33 cellular contexts compared by ENCODE assay signal in the genomic region with DNA sequence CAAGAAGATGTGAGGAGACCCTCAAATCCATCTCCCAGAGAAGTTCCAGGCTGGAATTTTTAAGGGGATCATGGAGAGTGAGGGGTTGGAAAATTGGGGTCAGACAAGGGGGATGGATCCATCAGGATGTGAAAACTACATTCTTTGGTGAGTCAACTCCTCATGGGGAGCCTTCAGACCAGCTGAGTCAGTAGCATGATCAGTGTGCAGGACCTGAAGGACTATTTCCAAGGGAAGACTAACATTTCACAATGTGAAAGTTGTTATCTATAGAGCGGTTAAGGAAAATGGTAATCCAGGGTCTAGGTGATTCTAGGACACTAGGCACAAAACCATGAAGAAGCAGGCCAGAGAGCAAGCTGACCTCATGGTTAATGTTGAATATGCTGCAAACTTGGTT. TPM values are rescaled to one million over a fixed set of nuclear protein-coding genes. Genes with fewer than 3 reads are reported as not detected.
A peak's percentile ranks its signal among the peaks of the same experiment; 100 is the strongest.
DNase-seq lines count a peak whose midpoint lies in the region; ATAC-seq, FAIRE-seq and TF ChIP-seq lines count a peak whose summit lies in the region.
"Had no signal": no experiment of that assay in that cellular context is flagged by ENCODE, and none has a peak within 500 bp of the region (broad histone marks: within the 10 kb centered on the region; RNA-seq: fewer than 3 reads in every experiment).

No MANE protein-coding gene starts in this region.

- TF ChIP-seq CTCF in fibroblast of mammary gland (conservative IDR thresholded peaks at IDR 0.05; ENCODE audit: control insufficient read depth, insufficient read depth, low read depth, low read length) (no peak), vagina (IDR thresholded peaks at IDR 0.05) (no peak)

- peaks cover 11 to 17% of the 10 kb centered on the region in 2 donors for H3K36me3 Mint-ChIP-seq in stimulated activated naive B cell treated with anti-CD40 and anti-IgM and Interleukin-4, amounts not matched to agents 10 μg/mL and 1 μg/mL and 100 μg/mL, for 72 hours
- H3K36me3 Mint-ChIP-seq: natural killer cell treated with Interleukin-12 subunit alpha and Interleukin-12 subunit beta and Interleukin-15 and Interleukin-18, amount 100 ng/mL, for 72 hours had no signal

- H3K27me3 ChIP-seq in adipocyte (replicated peaks; ENCODE audit: control insufficient read depth, insufficient read depth, low read length) (no peaks in the 10 kb centered on the region), vagina (no peaks in the 10 kb centered on the region)
- H3K27me3 ChIP-seq: right lobe of liver, stomach, tibial nerve had no signal

- no peak overlapping the region for H3K4me3 Mint-ChIP-seq in stimulated activated naive B cell treated with anti-CD40 and anti-IgM and Interleukin-4, amounts not matched to agents 10 μg/mL and 1 μg/mL and 100 μg/mL, for 72 hours
- H3K4me3 Mint-ChIP-seq: activated B cell treated with CpG ODN at 0.5 μM for 24 hours; activated naive CD4-positive, alpha-beta T cell treated with anti-CD3 and anti-CD28 coated beads, Interleukin-2, amount 50 U/mL, for 24 hours; B cell; CD8-positive, alpha-beta memory T cell; natural killer cell treated with Interleukin-12 subunit alpha and Interleukin-12 subunit beta and Interleukin-15 and Interleukin-18, amount 100 ng/mL, for 72 hours had no signal

- no peak overlapping the region for H3K9ac ChIP-seq in adipocyte (ENCODE audit: low read length)
- H3K9ac ChIP-seq: parathyroid adenoma had no signal

- H3K4me1 ChIP-seq in adipocyte (ENCODE audit: control insufficient read depth, insufficient read depth, low read length) (peaks cover 9% of the 10 kb centered on the region), vagina (peaks cover 6% of the 10 kb centered on the region)
- H3K4me1 ChIP-seq: parathyroid adenoma, right lobe of liver, tibial nerve had no signal

- no peak overlapping the region for H3K4me3 ChIP-seq in adipocyte (ENCODE audit: low read length)
- H3K4me3 ChIP-seq in fibroblast of mammary gland (ENCODE audit: control insufficient read depth, low read depth, low read length), result no peak overlapping the region
- H3K4me3 ChIP-seq in vagina, result no peak overlapping the region
- H3K4me3 ChIP-seq: right lobe of liver, stomach, tibial nerve had no signal

- no peak overlapping the region for H3K27ac Mint-ChIP-seq in stimulated activated naive B cell treated with anti-CD40 and anti-IgM and Interleukin-4, amounts not matched to agents 10 μg/mL and 1 μg/mL and 100 μg/mL, for 72 hours
- H3K27ac Mint-ChIP-seq: activated B cell treated with CpG ODN at 0.5 μM for 24 hours; activated naive CD4-positive, alpha-beta T cell treated with anti-CD3 and anti-CD28 coated beads, Interleukin-2, amount 50 U/mL, for 24 hours; B cell; natural killer cell treated with Interleukin-12 subunit alpha and Interleukin-12 subunit beta and Interleukin-15 and Interleukin-18, amount 100 ng/mL, for 72 hours had no signal

- no peak for ATAC-seq in stimulated activated naive B cell treated with anti-CD40 and anti-IgM and Interleukin-4, amounts not matched to agents 10 μg/mL and 1 μg/mL and 100 μg/mL, for 72 hours (replicated peaks)
- no peak for ATAC-seq in HG03175 (IDR thresholded peaks at IDR 0.05; ENCODE audit: unreplicated experiment)
- ATAC-seq: natural killer cell treated with Interleukin-12 subunit alpha and Interleukin-12 subunit beta and Interleukin-15 and Interleukin-18, amount 100 ng/mL, for 72 hours; right lobe of liver; Right ventricle myocardium inferior had no signal

- DNase-seq in HCEC 1CT, result peak; percentile 48
- DNase-seq in adipocyte (ENCODE audit: low read depth), result peak; percentile 11
- DNase-seq in fibroblast of mammary gland (ENCODE audit: low read depth), result peak; percentile 71
- DNase-seq in HTR-8/SVneo (ENCODE audit: insufficient read length, low spot score), result no peak
- DNase-seq in stimulated activated naive B cell treated with anti-CD40 and anti-IgM and Interleukin-4, amounts not matched to agents 10 μg/mL and 1 μg/mL and 100 μg/mL, for 72 hours, result no peak
- DNase-seq in vagina (ENCODE audit: extremely low spot score in 2 of 2), result no peak
- DNase-seq: activated B cell treated with CpG ODN at 0.5 μM for 24 hours; activated CD4-positive, alpha-beta T cell treated with anti-CD3 and anti-CD28 coated beads, Interleukin-2, amount 50 U/mL, for 4 hours; activated CD8-positive, alpha-beta memory T cell treated with anti-CD3 and anti-CD28 coated beads, Interleukin-2, amount 50 U/mL, for 4 hours; aorta; CD8-positive, alpha-beta memory T cell; cerebellar nuclear complex; DMS153; GDM1; H7; islet precursor cell; MM.1S; NCI-H1417; NCI-H2081 treated with DMSO at 0.1 percent for 48 hours; NCI-H446; NCI-H82; right lobe of liver; stimulated activated CD4-positive, alpha-beta T cell treated with anti-CD3 and anti-CD28 coated beads, Interleukin-15, amount 100 ng/mL, for 24 hours; stomach; T-helper 9 cell had no signal

- intact Hi-C loops in vagina (cut with DNase I), result no loop called here

- H3K27ac ChIP-seq in vagina, result no peak overlapping the region
- H3K27ac ChIP-seq: parathyroid adenoma, right lobe of liver, stomach, tibial nerve had no signal

- no peak for TF ChIP-seq POLR2A in vagina (IDR thresholded peaks at IDR 0.05)

- peaks cover 2 to 10% of the 10 kb centered on the region in 2 donors for H3K4me1 Mint-ChIP-seq in stimulated activated naive B cell treated with anti-CD40 and anti-IgM and Interleukin-4, amounts not matched to agents 10 μg/mL and 1 μg/mL and 100 μg/mL, for 72 hours

- H3K27me3 Mint-ChIP-seq in stimulated activated naive B cell treated with anti-CD40 and anti-IgM and Interleukin-4, amounts not matched to agents 10 μg/mL and 1 μg/mL and 100 μg/mL, for 72 hours, result no peaks in the 10 kb centered on the region
- H3K27me3 Mint-ChIP-seq: activated B cell treated with CpG ODN at 0.5 μM for 24 hours; activated naive CD4-positive, alpha-beta T cell treated with anti-CD3 and anti-CD28 coated beads, Interleukin-2, amount 50 U/mL, for 24 hours; B cell; natural killer cell treated with Interleukin-12 subunit alpha and Interleukin-12 subunit beta and Interleukin-15 and Interleukin-18, amount 100 ng/mL, for 72 hours had no signal

- H3K36me3 ChIP-seq in adipocyte (ENCODE audit: control insufficient read depth, insufficient read depth, low read length, severe bottlenecking) (peaks cover 15% of the 10 kb centered on the region), vagina (peaks cover 0 to 1% of the 10 kb centered on the region in 2 donors)
- H3K36me3 ChIP-seq: right lobe of liver had no signal

- no peak for FAIRE-seq in HTR-8/SVneo (lab: Jason Lieb, UNC)
- FAIRE-seq: GM18507 had no signal

- H3K9me3 Mint-ChIP-seq in stimulated activated naive B cell treated with anti-CD40 and anti-IgM and Interleukin-4, amounts not matched to agents 10 μg/mL and 1 μg/mL and 100 μg/mL, for 72 hours, result peaks cover 0 to 1% of the 10 kb centered on the region in 2 donors
- H3K9me3 Mint-ChIP-seq: activated naive CD4-positive, alpha-beta T cell treated with anti-CD3 and anti-CD28 coated beads, Interleukin-2, amount 50 U/mL, for 24 hours; natural killer cell treated with Interleukin-12 subunit alpha and Interleukin-12 subunit beta and Interleukin-15 and Interleukin-18, amount 100 ng/mL, for 72 hours had no signal

- H3K9me3 ChIP-seq in adipocyte (ENCODE audit: control insufficient read depth, low read length) (no peaks in the 10 kb centered on the region), vagina (no peaks in the 10 kb centered on the region)
- H3K9me3 ChIP-seq: right lobe of liver, stomach, tibial nerve had no signal

RNA-seq across cellular contexts. Expression of a gene that starts 38.6 kb away (rescaled TPM):
- total RNA-seq in vagina, result 6.1 TPM

RNA-seq across cellular contexts. Expression of a gene that starts 56.7 kb away (rescaled TPM):
- 31.9 TPM for total RNA-seq in vagina

Comparison
In these comparisons a context has a peak if more than half of its experiments do, and no peak if none do; other contexts are left out.
1. DNase-seq: peak in HCEC 1CT (single experiment), adipocyte (single experiment) and fibroblast of mammary gland (single experiment); none in HTR-8/SVneo (single experiment), stimulated activated naive B cell treated with anti-CD40 and anti-IgM and Interleukin-4, amounts not matched to agents 10 μg/mL and 1 μg/mL and 100 μg/mL, for 72 hours (single experiment) and vagina (0 of 2).